30 cellular contexts compared by ENCODE assay signal in the genomic region with DNA sequence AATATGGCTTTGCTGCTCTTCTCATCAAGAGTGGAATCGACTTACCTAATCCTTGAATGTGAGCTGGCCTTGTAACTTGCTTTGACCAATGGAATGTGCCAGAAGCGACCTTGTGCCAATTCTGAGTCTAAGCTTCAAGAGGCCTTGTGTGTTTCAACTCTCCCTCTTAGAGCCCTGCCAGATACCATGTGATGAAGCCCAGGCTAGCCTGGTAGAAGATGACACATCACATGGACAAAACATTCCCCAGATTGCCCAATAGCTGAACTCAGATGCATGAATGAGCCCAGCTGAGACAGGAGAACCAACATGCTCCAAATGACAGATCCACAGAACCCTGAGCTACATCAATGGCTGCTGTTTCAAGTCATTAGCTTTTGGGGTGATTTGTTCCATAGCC. TPM values are rescaled to one million over a fixed set of nuclear protein-coding genes. Genes with fewer than 3 reads are reported as not detected.
DNase-seq lines count a peak whose midpoint lies in the region; ATAC-seq and TF ChIP-seq lines count a peak whose summit lies in the region.
"Had no signal": no experiment of that assay in that cellular context is flagged by ENCODE, and none has a peak within 500 bp of the region (broad histone marks: within the 10 kb centered on the region; RNA-seq: fewer than 3 reads in every experiment).

No MANE protein-coding gene starts in this region.

- peaks cover 4% of the 10 kb centered on the region for H3K9me3 Mint-ChIP-seq in neural progenitor cell
- H3K9me3 Mint-ChIP-seq: activated CD8-positive, alpha-beta T cell treated with anti-CD3 and anti-CD28 coated beads for 36 hours; activated naive CD4-positive, alpha-beta T cell treated with anti-CD3 and anti-CD28 coated beads for 36 hours; CD8-positive, alpha-beta T cell; stimulated activated naive CD8-positive, alpha-beta T cell treated with anti-CD3 and anti-CD28 coated beads, Interleukin-15, Interleukin-2, amounts not matched to agents 100 ng/mL and 50 ng/mL, for 24 hours had no signal

- peaks cover 9% of the 10 kb centered on the region for H3K27me3 ChIP-seq in GM23248 (replicated peaks; ENCODE audit: insufficient read depth)
- peaks cover 28% of the 10 kb centered on the region for H3K27me3 ChIP-seq in neural progenitor cell

- WGBS in GM23248 (ENCODE audit: low coverage in 1 of 2, low lambda C conversion rate in 2 of 2, missing lambda C conversion rate in 2 of 2), 2 experiments, result 18 to 19% methylated on average over 2 of the region's 2 CpGs

- H3K4me1 Mint-ChIP-seq in neural progenitor cell, result peaks cover 47% of the 10 kb centered on the region

- H3K9me2 ChIP-seq in GM23248 (ENCODE audit: insufficient read depth), result no peaks in the 10 kb centered on the region

- H2AFZ ChIP-seq in GM23248 (no peak overlapping the region), neural progenitor cell (replicated peaks) (no peak overlapping the region)

- H4K20me1 ChIP-seq in GM23248 (ENCODE audit: insufficient read depth) (no peaks in the 10 kb centered on the region), neural progenitor cell (ENCODE audit: low read depth) (no peaks in the 10 kb centered on the region)

- H3K79me2 ChIP-seq in GM23248 (ENCODE audit: insufficient read depth) (no peaks in the 10 kb centered on the region), neural progenitor cell (ENCODE audit: low read depth) (no peaks in the 10 kb centered on the region)

- POLR2A ChIA-PET in RWPE1 (lab: Yijun Ruan, JAX; ENCODE audit: low non-redundant PET), result no interaction called here

- H3K27ac ChIP-seq in GM23248, result no peak overlapping the region
- no peak overlapping the region for H3K27ac ChIP-seq in neural progenitor cell
- H3K27ac ChIP-seq in RWPE1, result no peak overlapping the region
- H3K27ac ChIP-seq: thoracic aorta had no signal

- H3K4me1 ChIP-seq in GM23248 (ENCODE audit: insufficient read depth), result no peaks in the 10 kb centered on the region
- H3K4me1 ChIP-seq in neural progenitor cell, result peaks cover 6% of the 10 kb centered on the region

- H3K27me3 Mint-ChIP-seq in neural progenitor cell (ENCODE audit: insufficient read depth, low read depth), result peaks cover 5% of the 10 kb centered on the region
- H3K27me3 Mint-ChIP-seq: B cell had no signal

- DNase-seq in GM23248 (peak; percentile 15), NCI-H69 (lab: John Stamatoyannopoulos, UW) (peak; percentile 40), fibroblast of mammary gland (ENCODE audit: low read depth) (peak; percentile 48), neural progenitor cell (ENCODE audit: low spot score) (no peak), RWPE1 (ENCODE audit: low spot score) (no peak)
- DNase-seq: activated CD8-positive, alpha-beta T cell treated with anti-CD3 and anti-CD28 coated beads for 36 hours; activated naive CD4-positive, alpha-beta T cell treated with anti-CD3 and anti-CD28 coated beads for 36 hours; CD8-positive, alpha-beta T cell; head of caudate nucleus; kidney; MM.1S; naive thymus-derived CD8-positive, alpha-beta T cell; NCI-H1105 treated with DMSO at 0.1 percent for 48 hours; NCI-H187 treated with DMSO at 0.1 percent for 48 hours; NCI-H510A treated with DMSO at 0.1 percent for 48 hours; occipital lobe; SHP77; stimulated activated CD4-positive, alpha-beta T cell treated with anti-CD3 and anti-CD28 coated beads, Interleukin-1b, Interleukin-23, amount 100 ng/mL, for 48 hours had no signal

- no peak overlapping the region for H3K4me2 ChIP-seq in GM23248 (ENCODE audit: unreplicated experiment)
- H3K4me2 ChIP-seq in neural progenitor cell, result no peak overlapping the region
- H3K4me2 ChIP-seq: smooth muscle cell had no signal

- in situ Hi-C loops in GM23248 (cut with MboI), result no loop called here

- H3K4me3 ChIP-seq in GM23248 (no peak overlapping the region), fibroblast of mammary gland (ENCODE audit: control insufficient read depth, low read depth, low read length) (no peak overlapping the region), neural progenitor cell (no peak overlapping the region)
- H3K4me3 ChIP-seq: K562, smooth muscle cell, thoracic aorta had no signal

- H3K36me3 Mint-ChIP-seq in neural progenitor cell, result peaks cover 2% of the 10 kb centered on the region
- H3K36me3 Mint-ChIP-seq: CD8-positive, alpha-beta T cell had no signal

- H3K36me3 ChIP-seq in GM23248 (ENCODE audit: low read depth) (no peaks in the 10 kb centered on the region), neural progenitor cell (no peaks in the 10 kb centered on the region)
- H3K36me3 ChIP-seq: thoracic aorta had no signal

- H3F3A ChIP-seq in GM23248 (ENCODE audit: insufficient read depth) (no peaks in the 10 kb centered on the region), neural progenitor cell (ENCODE audit: low read depth) (no peaks in the 10 kb centered on the region)

- no peak overlapping the region for H3K4me3 Mint-ChIP-seq in neural progenitor cell
- H3K4me3 Mint-ChIP-seq: activated CD8-positive, alpha-beta T cell treated with anti-CD3 and anti-CD28 coated beads for 36 hours; activated naive CD4-positive, alpha-beta T cell treated with anti-CD3 and anti-CD28 coated beads for 36 hours; B cell; CD8-positive, alpha-beta T cell; naive thymus-derived CD8-positive, alpha-beta T cell; stimulated activated naive CD8-positive, alpha-beta T cell treated with anti-CD3 and anti-CD28 coated beads, Interleukin-15, Interleukin-2, amounts not matched to agents 100 ng/mL and 50 ng/mL, for 24 hours had no signal

- TF ChIP-seq CTCF in fibroblast of mammary gland (conservative IDR thresholded peaks at IDR 0.05; ENCODE audit: control insufficient read depth, insufficient read depth, low read depth, low read length) (no peak), neural progenitor cell (IDR thresholded peaks at IDR 0.05) (no peak), RWPE1 (conservative IDR thresholded peaks at IDR 0.05; ENCODE audit: low read depth) (no peak)

- H3K9ac ChIP-seq in GM23248, result no peak overlapping the region
- H3K9ac ChIP-seq in neural progenitor cell, result no peak overlapping the region

- ATAC-seq in HG02981 (IDR thresholded peaks at IDR 0.05; ENCODE audit: unreplicated experiment) (no peak), HG03457 (IDR thresholded peaks at IDR 0.05; ENCODE audit: unreplicated experiment) (no peak)
- ATAC-seq: activated CD8-positive, alpha-beta T cell treated with anti-CD3 and anti-CD28 coated beads for 36 hours; CD8-positive, alpha-beta T cell; K562; naive thymus-derived CD8-positive, alpha-beta T cell had no signal

- CTCF ChIA-PET in RWPE1 (lab: Yijun Ruan, JAX), result no interaction called here

- peak overlapping the region; percentile 44 for H3K27ac Mint-ChIP-seq in neural progenitor cell
- H3K27ac Mint-ChIP-seq: activated CD8-positive, alpha-beta T cell treated with anti-CD3 and anti-CD28 coated beads for 36 hours; activated naive CD4-positive, alpha-beta T cell treated with anti-CD3 and anti-CD28 coated beads for 36 hours; B cell; CD8-positive, alpha-beta T cell; naive thymus-derived CD8-positive, alpha-beta T cell; stimulated activated naive CD8-positive, alpha-beta T cell treated with anti-CD3 and anti-CD28 coated beads, Interleukin-15, Interleukin-2, amounts not matched to agents 100 ng/mL and 50 ng/mL, for 24 hours had no signal

- H3K9me3 ChIP-seq in GM23248 (ENCODE audit: low read depth) (no peaks in the 10 kb centered on the region), neural progenitor cell (ENCODE audit: low read depth) (no peaks in the 10 kb centered on the region)
- H3K9me3 ChIP-seq: thoracic aorta had no signal

RNA-seq across cellular contexts. Expression of gene KLHL14, which starts 4.2 kb away (rescaled TPM):
- total RNA-seq in GM23248 (2014; rRNA removed; shearing (Covaris generic)), result not detected in 2 replicates
- not detected in 2 replicates for polyA plus RNA-seq in GM23248 (2016; fragmentation: Nextera tagmentation; extraction: Ambion mirVana)
- 0.13 TPM in 1 of 2 replicates, not detected in the other for total RNA-seq in neural progenitor cell (ENCODE audit: low replicate concordance)
- total RNA-seq: activated CD8-positive, alpha-beta T cell treated with anti-CD3 and anti-CD28 coated beads for 36 hours; activated naive CD4-positive, alpha-beta T cell treated with anti-CD3 and anti-CD28 coated beads for 36 hours; chondrocyte; endothelial cell of umbilical vein; K562; lower leg skin; pulmonary artery endothelial cell; smooth muscle cell; T-helper 2 cell treated with Interferon-gamma antibody and Interleukin-4, amounts not matched to agents 100 ng/mL and 5 ng/mL, for 36 hours had no signal
- polyA plus RNA-seq: endothelial cell of umbilical vein; K562; naive thymus-derived CD8-positive, alpha-beta T cell; smooth muscle cell had no signal

Comparison
In these comparisons a context has a peak if more than half of its experiments do, and no peak if none do; other contexts are left out.
1. DNase-seq: peak in GM23248 (single experiment), NCI-H69 (single experiment) and fibroblast of mammary gland (single experiment); none in neural progenitor cell (single experiment) and RWPE1 (single experiment).